Comparison of ENCODE assay signal across 10 cellular contexts in the genomic region with DNA sequence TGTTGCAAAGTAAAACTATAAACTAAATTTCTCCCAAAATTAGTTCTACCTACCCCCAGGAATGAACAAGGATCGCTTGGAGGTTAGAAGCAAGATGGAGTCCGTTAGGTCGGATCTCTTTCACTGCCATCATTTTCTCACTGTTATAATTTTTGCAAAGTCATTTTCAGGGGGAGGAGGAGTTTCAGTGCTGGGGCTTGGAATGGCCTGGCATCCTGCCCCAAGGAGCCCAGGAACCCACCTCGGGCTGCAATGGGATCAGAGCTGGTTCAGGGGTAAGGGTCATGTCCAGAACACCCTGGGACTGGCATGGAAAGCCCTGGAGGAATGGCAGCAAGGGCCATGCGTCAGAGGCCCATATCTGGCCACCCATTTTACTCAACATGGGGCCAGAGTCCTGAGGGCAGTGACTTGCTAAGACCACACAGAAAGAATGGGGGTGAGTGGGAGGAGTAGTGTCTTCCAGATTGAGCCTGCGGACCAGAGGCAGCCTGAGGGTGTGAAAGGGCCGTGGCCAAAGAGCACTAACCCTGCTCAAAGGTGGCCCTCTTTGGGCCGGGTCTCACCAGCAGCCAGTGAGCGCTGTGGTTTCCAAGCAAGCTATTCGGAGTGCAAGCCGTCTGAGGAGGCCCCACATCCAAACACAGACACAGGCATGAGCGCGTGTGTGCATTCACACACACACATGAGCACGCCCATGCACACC. TPM values are rescaled to one million over a fixed set of nuclear protein-coding genes. Genes with fewer than 3 reads are reported as not detected.
A peak's percentile ranks its signal among the peaks of the same experiment; 100 is the strongest.
DNase-seq lines count a peak whose midpoint lies in the region; ATAC-seq and TF ChIP-seq lines count a peak whose summit lies in the region.
"Had no signal": no experiment of that assay in that cellular context is flagged by ENCODE, and none has a peak within 500 bp of the region (broad histone marks: within the 10 kb centered on the region; RNA-seq: fewer than 3 reads in every experiment).

No MANE protein-coding gene starts in this region.

- no peak overlapping the region for H3K23ac ChIP-seq in mesendoderm (ENCODE audit: low read length)

- no peak overlapping the region for H3K4ac ChIP-seq in mesendoderm (ENCODE audit: low read depth, low read length)

- H2BK15ac ChIP-seq in mesendoderm (replicated peaks; ENCODE audit: low read depth): no peak overlapping the region

- H3K79me1 ChIP-seq in mesendoderm (ENCODE audit: low read length): no peaks in the 10 kb centered on the region

- CTCF ChIA-PET in activated CD4-positive, alpha-beta T cell treated with anti-CD3 and anti-CD28 coated beads, Interleukin-2, amount 10 ng/mL, durations not matched to agents 7 days and 5 days (lab: Charles Lee): no interaction called here

- no peaks in the 10 kb centered on the region for H3K9me3 Mint-ChIP-seq in chondrocyte (ENCODE audit: low read depth)
- H3K9me3 Mint-ChIP-seq in activated CD4-positive, alpha-beta T cell treated with anti-CD3 and anti-CD28 coated beads, Interleukin-2, amount 10 ng/mL, durations not matched to agents 7 days and 5 days: no peaks in the 10 kb centered on the region
- H3K9me3 Mint-ChIP-seq: naive thymus-derived CD4-positive, alpha-beta T cell had no signal

- H4K8ac ChIP-seq in mesendoderm (ENCODE audit: low read depth, low read length): no peak overlapping the region

- no peak overlapping the region for H3K56ac ChIP-seq in mesendoderm (ENCODE audit: low read length)

- no peaks in the 10 kb centered on the region for H3K36me3 Mint-ChIP-seq in chondrocyte (ENCODE audit: low read depth)
- H3K36me3 Mint-ChIP-seq in activated CD4-positive, alpha-beta T cell treated with anti-CD3 and anti-CD28 coated beads, Interleukin-2, amount 10 ng/mL, durations not matched to agents 7 days and 5 days (ENCODE audit: low read depth): no peaks in the 10 kb centered on the region
- H3K36me3 Mint-ChIP-seq: naive thymus-derived CD4-positive, alpha-beta T cell had no signal

- H3K79me2 ChIP-seq in mesendoderm (ENCODE audit: control insufficient read depth, insufficient read depth, low read length): no peaks in the 10 kb centered on the region

- H3K4me3 Mint-ChIP-seq in chondrocyte (ENCODE audit: unreplicated experiment): no peak overlapping the region
- H3K4me3 Mint-ChIP-seq in activated CD4-positive, alpha-beta T cell treated with anti-CD3 and anti-CD28 coated beads, Interleukin-2, amount 10 ng/mL, durations not matched to agents 7 days and 5 days: no peak overlapping the region
- H3K4me3 Mint-ChIP-seq: naive thymus-derived CD4-positive, alpha-beta T cell had no signal

- no peak overlapping the region for H3K4me2 ChIP-seq in mesendoderm (ENCODE audit: low read length)

- no peak overlapping the region for H3K9ac ChIP-seq in mesendoderm (ENCODE audit: low read length)

- WGBS in mesendoderm (ENCODE audit: extremely low coverage, insufficient coverage, low lambda C conversion rate): no CpG with 5 or more reads among the region's 14 CpGs

- ATAC-seq in GM18867 (IDR thresholded peaks at IDR 0.05; ENCODE audit: unreplicated experiment): no peak
- ATAC-seq: naive thymus-derived CD4-positive, alpha-beta T cell had no signal

- H3K18ac ChIP-seq in mesendoderm (ENCODE audit: low read length): no peak overlapping the region

- no peaks in the 10 kb centered on the region for H3K4me1 Mint-ChIP-seq in chondrocyte (ENCODE audit: low read depth)
- no peaks in the 10 kb centered on the region for H3K4me1 Mint-ChIP-seq in activated CD4-positive, alpha-beta T cell treated with anti-CD3 and anti-CD28 coated beads, Interleukin-2, amount 10 ng/mL, durations not matched to agents 7 days and 5 days
- H3K4me1 Mint-ChIP-seq: naive thymus-derived CD4-positive, alpha-beta T cell had no signal

- no peaks in the 10 kb centered on the region for H3K27me3 ChIP-seq in mesendoderm (ENCODE audit: insufficient read depth, low read length, poor library complexity)

- POLR2A ChIA-PET in activated CD4-positive, alpha-beta T cell treated with anti-CD3 and anti-CD28 coated beads, Interleukin-2, amount 10 ng/mL, durations not matched to agents 7 days and 5 days (lab: Charles Lee): no interaction called here

- no peaks in the 10 kb centered on the region for H3K27me3 Mint-ChIP-seq in chondrocyte (ENCODE audit: low read depth)
- no peaks in the 10 kb centered on the region for H3K27me3 Mint-ChIP-seq in activated CD4-positive, alpha-beta T cell treated with anti-CD3 and anti-CD28 coated beads, Interleukin-2, amount 10 ng/mL, durations not matched to agents 7 days and 5 days
- H3K27me3 Mint-ChIP-seq: naive thymus-derived CD4-positive, alpha-beta T cell had no signal

- no peak overlapping the region for H4K5ac ChIP-seq in mesendoderm (ENCODE audit: low read length)

- no peak overlapping the region for H2BK120ac ChIP-seq in mesendoderm (ENCODE audit: low read depth, low read length)

- DNase-seq in AG10803 (ENCODE audit: low read depth) (peak; percentile 15), M059J (ENCODE audit: low read depth) (peak; percentile 100), chondrocyte (ENCODE audit: low spot score) (peak; percentile 90), mesendoderm (peak; percentile 61), KG1 (lab: John Stamatoyannopoulos, UW) (no peak)
- no peak for DNase-seq in stimulated activated naive CD4-positive, alpha-beta T cell treated with Interleukin-2 at 50 U/mL for 16 hours (lab: John Stamatoyannopoulos, UW)
- DNase-seq in activated CD4-positive, alpha-beta T cell treated with anti-CD3 and anti-CD28 coated beads, Interleukin-2, amount 10 ng/mL, durations not matched to agents 7 days and 5 days: no peak
- DNase-seq: NCI-H526 treated with DMSO at 0.1 percent for 48 hours had no signal

- no peaks in the 10 kb centered on the region for H3K36me3 ChIP-seq in mesendoderm (ENCODE audit: control insufficient read depth, insufficient read depth, low read length)

- TF ChIP-seq CTCF in AG10803 (conservative IDR thresholded peaks at IDR 0.05; ENCODE audit: low read length): no peak
- no peak for TF ChIP-seq CTCF in chondrocyte (IDR thresholded peaks at IDR 0.05)

- H3K4me3 ChIP-seq in AG10803 (ENCODE audit: low read length) (no peak overlapping the region), mesendoderm (ENCODE audit: low read length) (no peak overlapping the region)

- no peaks in the 10 kb centered on the region for H3K4me1 ChIP-seq in mesendoderm (ENCODE audit: control insufficient read depth, low read depth, low read length)

- no peak overlapping the region for H3K27ac Mint-ChIP-seq in chondrocyte (ENCODE audit: unreplicated experiment)
- H3K27ac Mint-ChIP-seq in activated CD4-positive, alpha-beta T cell treated with anti-CD3 and anti-CD28 coated beads, Interleukin-2, amount 10 ng/mL, durations not matched to agents 7 days and 5 days: no peak overlapping the region
- H3K27ac Mint-ChIP-seq: naive thymus-derived CD4-positive, alpha-beta T cell had no signal

- H2AK5ac ChIP-seq in mesendoderm (ENCODE audit: low read length): no peak overlapping the region

- H3K27ac ChIP-seq in mesendoderm (ENCODE audit: low read depth, low read length): no peak overlapping the region

- H2BK5ac ChIP-seq in mesendoderm (ENCODE audit: low read length): no peak overlapping the region

RNA-seq across cellular contexts. Expression of a gene that starts 31.8 kb away (rescaled TPM):
- 0.10 and 1.6 TPM in 2 replicates for total RNA-seq in M059J (2014; rRNA removed; shearing (Covaris generic))
- 5.4 to 12.3 TPM (median 5.7 TPM) in 3 replicates for total RNA-seq in chondrocyte
- 3.0 TPM for polyA plus RNA-seq in mesendoderm (2013, experiment 1 of 2)
- 3.0 TPM for polyA plus RNA-seq in mesendoderm (2013, experiment 2 of 2)
- total RNA-seq in activated CD4-positive, alpha-beta T cell treated with anti-CD3 and anti-CD28 coated beads, Interleukin-2, amount 10 ng/mL, durations not matched to agents 7 days and 5 days: not detected
- total RNA-seq: naive thymus-derived CD4-positive, alpha-beta T cell had no signal
- polyA plus RNA-seq: naive thymus-derived CD4-positive, alpha-beta T cell had no signal

RNA-seq across cellular contexts. Expression of a gene that starts 54.3 kb away (rescaled TPM):
- 0.02 and 0.05 TPM in 2 replicates for total RNA-seq in M059J (2014; rRNA removed; shearing (Covaris generic))
- total RNA-seq in chondrocyte: 11.6 to 44.3 TPM (median 14.5 TPM) in 3 replicates
- 0.48 TPM for polyA plus RNA-seq in mesendoderm (2013, experiment 1 of 2)
- 0.88 TPM for polyA plus RNA-seq in mesendoderm (2013, experiment 2 of 2)
- total RNA-seq in activated CD4-positive, alpha-beta T cell treated with anti-CD3 and anti-CD28 coated beads, Interleukin-2, amount 10 ng/mL, durations not matched to agents 7 days and 5 days: 1 to 10 TPM in 1 of 2 experiments, under 1 TPM in 1; 0.79 to 1.2 TPM

RNA-seq across cellular contexts. Expression of a gene that starts 58.9 kb away (rescaled TPM):
- 2.2 and 2.9 TPM in 2 replicates for total RNA-seq in M059J (2014; rRNA removed; shearing (Covaris generic))
- total RNA-seq in chondrocyte: 0.30 to 0.53 TPM in 2 of 3 replicates, not detected in the other
- 0.11 TPM for polyA plus RNA-seq in mesendoderm (2013, experiment 1 of 2)
- polyA plus RNA-seq in mesendoderm (2013, experiment 2 of 2): 0.03 TPM
- not detected for total RNA-seq in activated CD4-positive, alpha-beta T cell treated with anti-CD3 and anti-CD28 coated beads, Interleukin-2, amount 10 ng/mL, durations not matched to agents 7 days and 5 days
- total RNA-seq: naive thymus-derived CD4-positive, alpha-beta T cell had no signal
- polyA plus RNA-seq: naive thymus-derived CD4-positive, alpha-beta T cell had no signal

Comparison
In these comparisons a context has a peak if more than half of its experiments do, and no peak if none do; other contexts are left out.
1. DNase-seq: peak in AG10803 (single experiment), M059J (single experiment), chondrocyte (single experiment) and mesendoderm (single experiment); none in stimulated activated naive CD4-positive, alpha-beta T cell treated with Interleukin-2 at 50 U/mL for 16 hours (single experiment), KG1 (single experiment) and activated CD4-positive, alpha-beta T cell treated with anti-CD3 and anti-CD28 coated beads, Interleukin-2, amount 10 ng/mL, durations not matched to agents 7 days and 5 days (single experiment).